Comparison of ENCODE assay signal across 9 cellular contexts in genomic region chr10:23437987-23438546, GRCh38. TPM values are rescaled to one million over a fixed set of nuclear protein-coding genes. Genes with fewer than 3 reads are reported as not detected.
DNase-seq lines count a peak whose midpoint lies in the region; ATAC-seq and TF ChIP-seq lines count a peak whose summit lies in the region.
"Had no signal": no experiment of that assay in that cellular context is flagged by ENCODE, and none has a peak within 500 bp of the region (broad histone marks: within the 10 kb centered on the region; RNA-seq: fewer than 3 reads in every experiment).

No MANE protein-coding gene starts in this region.

- no peaks in the 10 kb centered on the region for H3K27me3 ChIP-seq in liver (ENCODE audit: control insufficient read depth in 4 of 4, insufficient read depth in 4 of 4, low read length in 3 of 4)
- H3K27me3 ChIP-seq in thyroid gland: no peaks in the 10 kb centered on the region

- intact Hi-C loops in thyroid gland (cut with DNase I): loop anchor here (10.0 kb wide), 1 partner anchor 73 kb away; no protein-coding TSS in a partner anchor

- CTCF ChIA-PET in activated CD4-positive, alpha-beta T cell treated with anti-CD3 and anti-CD28 coated beads, Interleukin-2, amount 10 ng/mL, durations not matched to agents 7 days and 5 days (lab: Charles Lee): no interaction called here

- H3K4me1 ChIP-seq in liver (ENCODE audit: control insufficient read depth in 4 of 4, insufficient read depth in 4 of 4, low read length in 3 of 4): peaks cover 10 to 27% (median 18%) of the 10 kb centered on the region in 4 donors
- H3K4me1 ChIP-seq in thyroid gland: peaks cover 23 to 25% of the 10 kb centered on the region in 2 donors

- peak overlapping the region; percentile 80 for H3K4me3 Mint-ChIP-seq in activated CD4-positive, alpha-beta T cell treated with anti-CD3 and anti-CD28 coated beads, Interleukin-2, amount 10 ng/mL, durations not matched to agents 7 days and 5 days

- no peaks in the 10 kb centered on the region for H3K27me3 Mint-ChIP-seq in activated CD4-positive, alpha-beta T cell treated with anti-CD3 and anti-CD28 coated beads, Interleukin-2, amount 10 ng/mL, durations not matched to agents 7 days and 5 days

- in situ Hi-C loops in astrocyte of the spinal cord (cut with HindIII; ENCODE audit: low sequenced_read_pairs): no loop called here

- H3K27ac ChIP-seq in liver (ENCODE audit: low read depth in 1 of 2, low read length in 2 of 2): peak overlapping the region; percentile 0 to 83
- peak overlapping the region; percentile 36 to 88 (median 86) for H3K27ac ChIP-seq in thyroid gland

- ATAC-seq in GM21717 (IDR thresholded peaks at IDR 0.05; ENCODE audit: unreplicated experiment) (no peak), GM21619 (IDR thresholded peaks at IDR 0.05; ENCODE audit: unreplicated experiment) (no peak)

- H3K36me3 Mint-ChIP-seq in activated CD4-positive, alpha-beta T cell treated with anti-CD3 and anti-CD28 coated beads, Interleukin-2, amount 10 ng/mL, durations not matched to agents 7 days and 5 days (ENCODE audit: low read depth): peaks cover 25% of the 10 kb centered on the region

- TF ChIP-seq POLR2A in thyroid gland (IDR thresholded peaks at IDR 0.05): no peak

- no peaks in the 10 kb centered on the region for H3K9me3 Mint-ChIP-seq in activated CD4-positive, alpha-beta T cell treated with anti-CD3 and anti-CD28 coated beads, Interleukin-2, amount 10 ng/mL, durations not matched to agents 7 days and 5 days

- DNase-seq in activated CD4-positive, alpha-beta T cell treated with anti-CD3 and anti-CD28 coated beads, Interleukin-2, amount 10 ng/mL, durations not matched to agents 7 days and 5 days: no peak
- no peak for DNase-seq in activated CD4-positive, alpha-beta T cell treated with anti-CD3 and anti-CD28 coated beads, Interleukin-2, amount 50 U/mL, for 1 hour
- DNase-seq in astrocyte of the spinal cord (ENCODE audit: low read depth, low spot score) (no peak), thyroid gland (no peak)
- no peak for DNase-seq in activated CD4-positive, alpha-beta T cell treated with anti-CD3 and anti-CD28 coated beads for 48 hours
- DNase-seq: COR-L47 had no signal

- peak overlapping the region; percentile 92 for H3K27ac Mint-ChIP-seq in activated CD4-positive, alpha-beta T cell treated with anti-CD3 and anti-CD28 coated beads, Interleukin-2, amount 10 ng/mL, durations not matched to agents 7 days and 5 days

- H3K9ac ChIP-seq in liver (ENCODE audit: low read depth in 1 of 2, low read length in 2 of 2): no peak overlapping the region

- TF ChIP-seq RAD21 in liver (IDR thresholded peaks at IDR 0.05): no peak

- 98% methylated on average over 20 of the region's 20 CpGs for WGBS in liver
- WGBS in thyroid gland, 2 donors: 95 to 96% methylated on average over 20 of the region's 20 CpGs

- H3K9me3 ChIP-seq in liver (ENCODE audit: control insufficient read depth in 4 of 4, low read length in 3 of 4) (no peaks in the 10 kb centered on the region), thyroid gland (no peaks in the 10 kb centered on the region)

- POLR2A ChIA-PET in activated CD4-positive, alpha-beta T cell treated with anti-CD3 and anti-CD28 coated beads, Interleukin-2, amount 10 ng/mL, durations not matched to agents 7 days and 5 days (lab: Charles Lee): interaction anchor here (1.0 kb wide), 1 partner anchor 106 kb away, joined by 3 read pairs; no protein-coding TSS in a partner anchor

- H3K36me3 ChIP-seq in liver (ENCODE audit: control insufficient read depth in 4 of 4, insufficient read depth in 3 of 4, low read depth in 1 of 4, low read length in 3 of 4): no peaks in the 10 kb centered on the region
- H3K36me3 ChIP-seq in thyroid gland: no peaks in the 10 kb centered on the region

- TF ChIP-seq CTCF in astrocyte of the spinal cord (IDR thresholded peaks at IDR 0.05; ENCODE audit: low read depth, low read length) (no peak), liver (IDR thresholded peaks at IDR 0.05; ENCODE audit: low read depth, low read length, missing input control) (no peak), thyroid gland (IDR thresholded peaks at IDR 0.05) (no peak)

- H3K4me1 Mint-ChIP-seq in activated CD4-positive, alpha-beta T cell treated with anti-CD3 and anti-CD28 coated beads, Interleukin-2, amount 10 ng/mL, durations not matched to agents 7 days and 5 days: peaks cover 35% of the 10 kb centered on the region

- peak overlapping the region; percentile 47 for H3K4me3 ChIP-seq in astrocyte of the spinal cord (ENCODE audit: low read depth, low read length)
- peak overlapping the region in 1 of 3 donors; percentile 99 for H3K4me3 ChIP-seq in liver (ENCODE audit: low read depth in 1 of 3, low read length in 3 of 3)
- peak overlapping the region in 1 of 3 donors; percentile 20 for H3K4me3 ChIP-seq in thyroid gland (replicated peaks in 1 of 3)

TF ChIP-seq in liver, 16 proteins besides CTCF, POLR2A, EP300 and RAD21:
- TF ChIP-seq NR2F2 (IDR thresholded peaks at IDR 0.05) (no peak), SP1 (IDR thresholded peaks at IDR 0.05) (no peak), HNF4A (conservative IDR thresholded peaks at IDR 0.05) (no peak), HNF4G (IDR thresholded peaks at IDR 0.05) (no peak), TAF1 (conservative IDR thresholded peaks at IDR 0.05) (no peak), FOXA1 (IDR thresholded peaks at IDR 0.05) (no peak), FOXA2 (IDR thresholded peaks at IDR 0.05) (no peak), YY1 (IDR thresholded peaks at IDR 0.05) (no peak), REST (IDR thresholded peaks at IDR 0.05) (no peak), EGR1 (IDR thresholded peaks at IDR 0.05; ENCODE audit: low read depth in 2 of 2) (no peak), ZBTB33 (IDR thresholded peaks at IDR 0.05) (no peak), GABPA (IDR thresholded peaks at IDR 0.05 in 1 of 2, conservative IDR thresholded peaks at IDR 0.05 in 1 of 2) (no peak), JUND (IDR thresholded peaks at IDR 0.05) (no peak), MAX (IDR thresholded peaks at IDR 0.05) (no peak), RXRA (IDR thresholded peaks at IDR 0.05) (no peak)
- TF ChIP-seq, protein P1, sequence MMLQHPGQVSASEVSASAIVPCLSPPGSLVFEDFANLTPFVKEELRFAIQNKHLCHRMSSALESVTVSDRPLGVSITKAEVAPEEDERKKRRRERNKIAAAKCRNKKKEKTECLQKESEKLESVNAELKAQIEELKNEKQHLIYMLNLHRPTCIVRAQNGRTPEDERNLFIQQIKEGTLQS (IDR thresholded peaks at IDR 0.05): no peak

RNA-seq across cellular contexts. Expression of gene OTUD1, which starts 0.8 kb away (rescaled TPM):
- 10 to 100 TPM; 16.4 to 16.8 TPM for total RNA-seq in activated CD4-positive, alpha-beta T cell treated with anti-CD3 and anti-CD28 coated beads, Interleukin-2, amount 10 ng/mL, durations not matched to agents 7 days and 5 days
- total RNA-seq in liver (1 to 10 TPM; 3.4 to 5.9 TPM), thyroid gland (10 to 100 TPM; 18.7 to 23.9 (median 20.1) TPM)
- polyA plus RNA-seq in liver: 1 to 10 TPM; 1.5 to 2.3 TPM
